2 cellular contexts compared by ENCODE assay signal in the genomic region with DNA sequence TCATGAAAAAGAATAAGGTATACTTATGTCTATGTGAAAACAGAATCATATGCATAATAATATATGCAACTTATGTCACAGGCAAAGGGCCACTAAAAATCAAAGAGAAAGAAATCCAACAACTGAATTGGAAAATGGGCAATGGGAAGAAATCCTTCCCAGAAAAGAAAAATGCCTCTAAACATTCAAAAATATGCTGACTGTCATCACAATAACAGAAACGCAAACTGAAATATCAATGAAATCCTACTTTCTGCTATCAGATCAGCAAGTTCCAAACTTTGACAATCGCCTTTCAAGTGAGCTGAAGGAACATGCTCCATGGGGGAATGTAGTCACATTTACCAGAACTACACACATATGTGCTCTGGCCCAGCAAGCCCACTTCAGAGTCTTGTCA.
TF ChIP-seq lines count a peak whose summit lies in the region.

No MANE protein-coding gene starts in this region.

TF ChIP-seq in HepG2, 621 proteins besides CTCF, POLR2A, EP300 and RAD21:
- TF ChIP-seq MAFK (conservative IDR thresholded peaks at IDR 0.05 in 1 of 2, IDR thresholded peaks at IDR 0.05 in 1 of 2; ENCODE audit: low read length in 2 of 2) (peak; percentile 14 to 52; a peak in 2 of 4 replicates), TMF1 (CRISPR knock-in tag; IDR thresholded peaks at IDR 0.05; ENCODE audit: low read depth) (no peak), ZNF251 (CRISPR knock-in tag; IDR thresholded peaks at IDR 0.05) (no peak), ZNF839 (CRISPR knock-in tag; IDR thresholded peaks at IDR 0.05; ENCODE audit: borderline replicate concordance) (no peak)
- TF ChIP-seq, protein P1, sequence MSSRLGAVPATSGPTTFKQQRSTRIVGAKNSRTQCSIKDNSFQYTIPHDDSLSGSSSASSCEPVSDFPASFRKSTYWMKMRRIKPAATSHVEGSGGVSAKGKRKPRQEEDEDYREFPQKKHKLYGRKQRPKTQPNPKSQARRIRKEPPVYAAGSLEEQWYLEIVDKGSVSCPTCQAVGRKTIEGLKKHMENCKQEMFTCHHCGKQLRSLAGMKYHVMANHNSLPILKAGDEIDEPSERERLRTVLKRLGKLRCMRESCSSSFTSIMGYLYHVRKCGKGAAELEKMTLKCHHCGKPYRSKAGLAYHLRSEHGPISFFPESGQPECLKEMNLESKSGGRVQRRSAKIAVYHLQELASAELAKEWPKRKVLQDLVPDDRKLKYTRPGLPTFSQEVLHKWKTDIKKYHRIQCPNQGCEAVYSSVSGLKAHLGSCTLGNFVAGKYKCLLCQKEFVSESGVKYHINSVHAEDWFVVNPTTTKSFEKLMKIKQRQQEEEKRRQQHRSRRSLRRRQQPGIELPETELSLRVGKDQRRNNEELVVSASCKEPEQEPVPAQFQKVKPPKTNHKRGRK (CRISPR knock-in tag; IDR thresholded peaks at IDR 0.05) = no peak

TF ChIP-seq in GM12878, 131 proteins besides CTCF, POLR2A, EP300 and RAD21:
- TF ChIP-seq, protein P2, sequence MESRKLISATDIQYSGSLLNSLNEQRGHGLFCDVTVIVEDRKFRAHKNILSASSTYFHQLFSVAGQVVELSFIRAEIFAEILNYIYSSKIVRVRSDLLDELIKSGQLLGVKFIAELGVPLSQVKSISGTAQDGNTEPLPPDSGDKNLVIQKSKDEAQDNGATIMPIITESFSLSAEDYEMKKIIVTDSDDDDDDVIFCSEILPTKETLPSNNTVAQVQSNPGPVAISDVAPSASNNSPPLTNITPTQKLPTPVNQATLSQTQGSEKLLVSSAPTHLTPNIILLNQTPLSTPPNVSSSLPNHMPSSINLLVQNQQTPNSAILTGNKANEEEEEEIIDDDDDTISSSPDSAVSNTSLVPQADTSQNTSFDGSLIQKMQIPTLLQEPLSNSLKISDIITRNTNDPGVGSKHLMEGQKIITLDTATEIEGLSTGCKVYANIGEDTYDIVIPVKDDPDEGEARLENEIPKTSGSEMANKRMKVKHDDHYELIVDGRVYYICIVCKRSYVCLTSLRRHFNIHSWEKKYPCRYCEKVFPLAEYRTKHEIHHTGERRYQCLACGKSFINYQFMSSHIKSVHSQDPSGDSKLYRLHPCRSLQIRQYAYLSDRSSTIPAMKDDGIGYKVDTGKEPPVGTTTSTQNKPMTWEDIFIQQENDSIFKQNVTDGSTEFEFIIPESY (IDR thresholded peaks at IDR 0.05) = no peak
- no peak for TF ChIP-seq NFYA (IDR thresholded peaks at IDR 0.05; ENCODE audit: borderline replicate concordance, low read depth, low read length)
- no peak for TF ChIP-seq PML (IDR thresholded peaks at IDR 0.05; ENCODE audit: low read length)
- TF ChIP-seq EGR1 (IDR thresholded peaks at IDR 0.05; ENCODE audit: borderline replicate concordance in 1 of 2, low read depth in 2 of 2, low read length in 2 of 2) = no peak
- TF ChIP-seq, protein P3, sequence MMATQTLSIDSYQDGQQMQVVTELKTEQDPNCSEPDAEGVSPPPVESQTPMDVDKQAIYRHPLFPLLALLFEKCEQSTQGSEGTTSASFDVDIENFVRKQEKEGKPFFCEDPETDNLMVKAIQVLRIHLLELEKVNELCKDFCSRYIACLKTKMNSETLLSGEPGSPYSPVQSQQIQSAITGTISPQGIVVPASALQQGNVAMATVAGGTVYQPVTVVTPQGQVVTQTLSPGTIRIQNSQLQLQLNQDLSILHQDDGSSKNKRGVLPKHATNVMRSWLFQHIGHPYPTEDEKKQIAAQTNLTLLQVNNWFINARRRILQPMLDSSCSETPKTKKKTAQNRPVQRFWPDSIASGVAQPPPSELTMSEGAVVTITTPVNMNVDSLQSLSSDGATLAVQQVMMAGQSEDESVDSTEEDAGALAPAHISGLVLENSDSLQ (IDR thresholded peaks at IDR 0.05) = no peak
- TF ChIP-seq, protein P4, sequence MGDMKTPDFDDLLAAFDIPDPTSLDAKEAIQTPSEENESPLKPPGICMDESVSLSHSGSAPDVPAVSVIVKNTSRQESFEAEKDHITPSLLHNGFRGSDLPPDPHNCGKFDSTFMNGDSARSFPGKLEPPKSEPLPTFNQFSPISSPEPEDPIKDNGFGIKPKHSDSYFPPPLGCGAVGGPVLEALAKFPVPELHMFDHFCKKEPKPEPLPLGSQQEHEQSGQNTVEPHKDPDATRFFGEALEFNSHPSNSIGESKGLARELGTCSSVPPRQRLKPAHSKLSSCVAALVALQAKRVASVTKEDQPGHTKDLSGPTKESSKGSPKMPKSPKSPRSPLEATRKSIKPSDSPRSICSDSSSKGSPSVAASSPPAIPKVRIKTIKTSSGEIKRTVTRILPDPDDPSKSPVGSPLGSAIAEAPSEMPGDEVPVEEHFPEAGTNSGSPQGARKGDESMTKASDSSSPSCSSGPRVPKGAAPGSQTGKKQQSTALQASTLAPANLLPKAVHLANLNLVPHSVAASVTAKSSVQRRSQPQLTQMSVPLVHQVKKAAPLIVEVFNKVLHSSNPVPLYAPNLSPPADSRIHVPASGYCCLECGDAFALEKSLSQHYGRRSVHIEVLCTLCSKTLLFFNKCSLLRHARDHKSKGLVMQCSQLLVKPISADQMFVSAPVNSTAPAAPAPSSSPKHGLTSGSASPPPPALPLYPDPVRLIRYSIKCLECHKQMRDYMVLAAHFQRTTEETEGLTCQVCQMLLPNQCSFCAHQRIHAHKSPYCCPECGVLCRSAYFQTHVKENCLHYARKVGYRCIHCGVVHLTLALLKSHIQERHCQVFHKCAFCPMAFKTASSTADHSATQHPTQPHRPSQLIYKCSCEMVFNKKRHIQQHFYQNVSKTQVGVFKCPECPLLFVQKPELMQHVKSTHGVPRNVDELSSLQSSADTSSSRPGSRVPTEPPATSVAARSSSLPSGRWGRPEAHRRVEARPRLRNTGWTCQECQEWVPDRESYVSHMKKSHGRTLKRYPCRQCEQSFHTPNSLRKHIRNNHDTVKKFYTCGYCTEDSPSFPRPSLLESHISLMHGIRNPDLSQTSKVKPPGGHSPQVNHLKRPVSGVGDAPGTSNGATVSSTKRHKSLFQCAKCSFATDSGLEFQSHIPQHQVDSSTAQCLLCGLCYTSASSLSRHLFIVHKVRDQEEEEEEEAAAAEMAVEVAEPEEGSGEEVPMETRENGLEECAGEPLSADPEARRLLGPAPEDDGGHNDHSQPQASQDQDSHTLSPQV (IDR thresholded peaks at IDR 0.05) = no peak
- no peak for TF ChIP-seq SP1 (IDR thresholded peaks at IDR 0.05; ENCODE audit: low read depth, low read length)
- no peak for TF ChIP-seq SREBF2 (IDR thresholded peaks at IDR 0.05; ENCODE audit: low read length)
- no peak for TF ChIP-seq NFXL1 (IDR thresholded peaks at IDR 0.05; ENCODE audit: borderline replicate concordance)
- TF ChIP-seq CREB1 (IDR thresholded peaks at IDR 0.05; ENCODE audit: low read depth) = no peak
- TF ChIP-seq CREM (IDR thresholded peaks at IDR 0.05; ENCODE audit: low read depth) = no peak
- TF ChIP-seq ZNF384 (IDR thresholded peaks at IDR 0.05; ENCODE audit: borderline replicate concordance, low read depth, low read length) = no peak
- TF ChIP-seq JUND (IDR thresholded peaks at IDR 0.05; ENCODE audit: low read depth, low read length) = no peak
